ENCODE assay signal across 13 cellular contexts in the genomic region with DNA sequence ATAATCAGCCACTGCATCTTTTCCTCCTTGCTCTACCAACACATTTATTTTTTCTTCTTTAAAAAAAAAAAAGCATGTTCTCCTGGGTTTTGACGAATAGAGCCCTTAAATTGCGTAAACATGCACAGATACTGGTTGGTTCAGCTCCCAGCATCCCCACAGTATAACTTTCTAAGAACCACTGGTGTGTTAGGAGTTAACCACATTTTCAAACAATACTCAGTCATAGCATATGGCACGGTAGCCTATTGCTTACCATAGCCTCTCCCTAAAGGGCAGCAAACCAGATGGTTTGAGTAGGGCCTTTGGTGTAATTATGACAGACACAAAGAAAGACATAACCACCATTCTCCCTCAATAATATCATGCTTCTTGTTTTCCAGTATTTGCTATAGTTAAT.
DNase-seq lines count a peak whose midpoint lies in the region; ATAC-seq and TF ChIP-seq lines count a peak whose summit lies in the region.
"Had no signal": no experiment of that assay in that cellular context is flagged by ENCODE, and none has a peak within 500 bp of the region (broad histone marks: within the 10 kb centered on the region; RNA-seq: fewer than 3 reads in every experiment).

No MANE protein-coding gene starts in this region.

- peaks cover 3% of the 10 kb centered on the region for H3K79me1 ChIP-seq in trophoblast cell (ENCODE audit: low read length)

- no peaks in the 10 kb centered on the region for H3K4me1 Mint-ChIP-seq in activated naive CD4-positive, alpha-beta T cell treated with anti-CD3 and anti-CD28 coated beads, Interleukin-2, amount 10 ng/mL, durations not matched to agents 7 days and 5 days

- H3K9me3 Mint-ChIP-seq in activated naive CD4-positive, alpha-beta T cell treated with anti-CD3 and anti-CD28 coated beads, Interleukin-2, amount 10 ng/mL, durations not matched to agents 7 days and 5 days: no peaks in the 10 kb centered on the region

- no peaks in the 10 kb centered on the region for H3K9me3 ChIP-seq in ectodermal cell (ENCODE audit: control insufficient read depth, low read length)
- H3K9me3 ChIP-seq in trophoblast cell (ENCODE audit: insufficient read depth, low read depth, low read length): no peaks in the 10 kb centered on the region
- H3K9me3 ChIP-seq in Peyer's patch: no peaks in the 10 kb centered on the region
- H3K9me3 ChIP-seq: prostate gland had no signal

- peak overlapping the region; percentile 45 for H3K27ac ChIP-seq in ectodermal cell (ENCODE audit: insufficient read depth, low read depth, low read length, poor library complexity, severe bottlenecking)
- no peak overlapping the region for H3K27ac ChIP-seq in trophoblast cell (ENCODE audit: low read depth, low read length)
- no peak overlapping the region for H3K27ac ChIP-seq in Peyer's patch
- H3K27ac ChIP-seq: BLaER1 treated with 17β-estradiol and CSF1 and Interleukin-3, amounts not matched to agents 10 nM and 100 nM; KMS-11; prostate gland had no signal

- no peak overlapping the region for H2AFZ ChIP-seq in trophoblast cell (ENCODE audit: insufficient read depth, low read length, poor library complexity)

- CTCF ChIA-PET in activated naive CD4-positive, alpha-beta T cell treated with anti-CD3 and anti-CD28 coated beads, Interleukin-2, amount 10 ng/mL, durations not matched to agents 7 days and 5 days (lab: Charles Lee): no interaction called here

- no peaks in the 10 kb centered on the region for H3K27me3 ChIP-seq in ectodermal cell (ENCODE audit: control insufficient read depth, insufficient read depth, low read length, poor library complexity, severe bottlenecking)
- H3K27me3 ChIP-seq in trophoblast cell (ENCODE audit: insufficient read depth, low read length): no peaks in the 10 kb centered on the region
- no peaks in the 10 kb centered on the region for H3K27me3 ChIP-seq in Peyer's patch
- H3K27me3 ChIP-seq: BLaER1 treated with 17β-estradiol and CSF1 and Interleukin-3, amounts not matched to agents 10 nM and 100 nM had no signal

- H3K4me3 Mint-ChIP-seq in activated naive CD4-positive, alpha-beta T cell treated with anti-CD3 and anti-CD28 coated beads, Interleukin-2, amount 10 ng/mL, durations not matched to agents 7 days and 5 days: no peak overlapping the region

- H3K4ac ChIP-seq in trophoblast cell (ENCODE audit: low read depth, low read length): no peak overlapping the region

- ATAC-seq in HG02623 (IDR thresholded peaks at IDR 0.05; ENCODE audit: unreplicated experiment): no peak

- no peak overlapping the region for H4K12ac ChIP-seq in trophoblast cell (ENCODE audit: low read depth, low read length)

- H3K27ac Mint-ChIP-seq in activated naive CD4-positive, alpha-beta T cell treated with anti-CD3 and anti-CD28 coated beads, Interleukin-2, amount 10 ng/mL, durations not matched to agents 7 days and 5 days: no peak overlapping the region

- H3K14ac ChIP-seq in trophoblast cell (ENCODE audit: low read length): no peak overlapping the region

- DNase-seq in LHCN-M2 (ENCODE audit: low read depth): peak; percentile 62
- DNase-seq in RPMI7951 (ENCODE audit: low read depth): peak; percentile 24
- DNase-seq in trophoblast cell: no peak
- no peak for DNase-seq in Peyer's patch
- no peak for DNase-seq in activated naive CD4-positive, alpha-beta T cell treated with anti-CD3 and anti-CD28 coated beads, Interleukin-2, amount 10 ng/mL, durations not matched to agents 7 days and 5 days
- no peak for DNase-seq in T-helper 2 cell
- DNase-seq: activated effector memory CD4-positive, alpha-beta T cell treated with anti-CD3 and anti-CD28 coated beads, Interleukin-2, amount 50 U/mL, for 16 hours; NCI-H187 treated with DMSO at 0.1 percent for 48 hours had no signal

- no peak overlapping the region for H3K9ac ChIP-seq in trophoblast cell (ENCODE audit: low read length)
- H3K9ac ChIP-seq: BLaER1 treated with 17β-estradiol and CSF1 and Interleukin-3, amounts not matched to agents 10 nM and 100 nM; KMS-11 had no signal

- peaks cover 2% of the 10 kb centered on the region for H3K79me2 ChIP-seq in trophoblast cell (ENCODE audit: control insufficient read depth, insufficient read depth, low read length, poor library complexity)

- no peak overlapping the region for H3K23ac ChIP-seq in trophoblast cell (ENCODE audit: low read length)

- H2BK12ac ChIP-seq in trophoblast cell (ENCODE audit: low read length): no peak overlapping the region

- peaks cover 22% of the 10 kb centered on the region for H3K36me3 Mint-ChIP-seq in activated naive CD4-positive, alpha-beta T cell treated with anti-CD3 and anti-CD28 coated beads, Interleukin-2, amount 10 ng/mL, durations not matched to agents 7 days and 5 days

- H2AK5ac ChIP-seq in trophoblast cell (ENCODE audit: low read length): no peak overlapping the region

- H3K36me3 ChIP-seq in ectodermal cell (ENCODE audit: control insufficient read depth, insufficient read depth, low read length) (no peaks in the 10 kb centered on the region), trophoblast cell (ENCODE audit: control insufficient read depth in 1 of 2, insufficient read depth in 2 of 2, low read length in 2 of 2) (no peaks in the 10 kb centered on the region), Peyer's patch (peaks cover 0 to 12% (median 0%) of the 10 kb centered on the region in 3 donors)
- H3K36me3 ChIP-seq: prostate gland had no signal

- no peak overlapping the region for H3K18ac ChIP-seq in trophoblast cell (ENCODE audit: low read length)

- H4K91ac ChIP-seq in trophoblast cell (ENCODE audit: low read depth, low read length): no peak overlapping the region

- H2BK5ac ChIP-seq in trophoblast cell (ENCODE audit: low read depth, low read length, poor library complexity): no peak overlapping the region

- H2BK120ac ChIP-seq in trophoblast cell (ENCODE audit: insufficient read depth, low read length, poor library complexity): peak overlapping the region; percentile 25

- no peak for TF ChIP-seq POLR2A in Peyer's patch (IDR thresholded peaks at IDR 0.05)

- H3K4me3 ChIP-seq in ectodermal cell (ENCODE audit: insufficient read depth, low read depth, low read length) (no peak overlapping the region), trophoblast cell (ENCODE audit: low read depth, low read length) (no peak overlapping the region), Peyer's patch (no peak overlapping the region)
- H3K4me3 ChIP-seq: BLaER1 treated with 17β-estradiol and CSF1 and Interleukin-3, amounts not matched to agents 10 nM and 100 nM; prostate gland had no signal

- peaks cover 24% of the 10 kb centered on the region for H3K4me1 ChIP-seq in ectodermal cell (ENCODE audit: control insufficient read depth, insufficient read depth, low read length)
- peaks cover 21 to 32% of the 10 kb centered on the region in 2 experiments for H3K4me1 ChIP-seq in trophoblast cell (ENCODE audit: control insufficient read depth in 1 of 2, insufficient read depth in 2 of 2, low read length in 2 of 2)
- H3K4me1 ChIP-seq in Peyer's patch: no peaks in the 10 kb centered on the region
- H3K4me1 ChIP-seq: prostate gland had no signal

- H3K4me2 ChIP-seq in trophoblast cell (ENCODE audit: low read length): no peak overlapping the region
- H3K4me2 ChIP-seq: BLaER1 treated with 17β-estradiol and CSF1 and Interleukin-3, amounts not matched to agents 10 nM and 100 nM; KMS-11 had no signal

- H4K8ac ChIP-seq in trophoblast cell (ENCODE audit: low read depth, low read length): no peak overlapping the region

- H3K27me3 Mint-ChIP-seq in activated naive CD4-positive, alpha-beta T cell treated with anti-CD3 and anti-CD28 coated beads, Interleukin-2, amount 10 ng/mL, durations not matched to agents 7 days and 5 days: no peaks in the 10 kb centered on the region

- TF ChIP-seq CTCF in Peyer's patch (IDR thresholded peaks at IDR 0.05): no peak

- 89 to 94% methylated on average over 2 to 3 of the region's 3 CpGs for WGBS in ectodermal cell, 2 experiments
- no CpG with 5 or more reads among the region's 3 CpGs for WGBS in trophoblast cell (ENCODE audit: extremely low coverage, insufficient coverage, insufficient read length)

Comparison
In these comparisons a context has a peak if more than half of its experiments do, and no peak if none do; other contexts are left out.
1. DNase-seq: peak in LHCN-M2 (single experiment) and RPMI7951 (single experiment); none in trophoblast cell (0 of 2), Peyer's patch (0 of 3), activated naive CD4-positive, alpha-beta T cell treated with anti-CD3 and anti-CD28 coated beads, Interleukin-2, amount 10 ng/mL, durations not matched to agents 7 days and 5 days (single experiment) and T-helper 2 cell (0 of 5).